8 cellular contexts compared by ENCODE assay signal in the genomic region with DNA sequence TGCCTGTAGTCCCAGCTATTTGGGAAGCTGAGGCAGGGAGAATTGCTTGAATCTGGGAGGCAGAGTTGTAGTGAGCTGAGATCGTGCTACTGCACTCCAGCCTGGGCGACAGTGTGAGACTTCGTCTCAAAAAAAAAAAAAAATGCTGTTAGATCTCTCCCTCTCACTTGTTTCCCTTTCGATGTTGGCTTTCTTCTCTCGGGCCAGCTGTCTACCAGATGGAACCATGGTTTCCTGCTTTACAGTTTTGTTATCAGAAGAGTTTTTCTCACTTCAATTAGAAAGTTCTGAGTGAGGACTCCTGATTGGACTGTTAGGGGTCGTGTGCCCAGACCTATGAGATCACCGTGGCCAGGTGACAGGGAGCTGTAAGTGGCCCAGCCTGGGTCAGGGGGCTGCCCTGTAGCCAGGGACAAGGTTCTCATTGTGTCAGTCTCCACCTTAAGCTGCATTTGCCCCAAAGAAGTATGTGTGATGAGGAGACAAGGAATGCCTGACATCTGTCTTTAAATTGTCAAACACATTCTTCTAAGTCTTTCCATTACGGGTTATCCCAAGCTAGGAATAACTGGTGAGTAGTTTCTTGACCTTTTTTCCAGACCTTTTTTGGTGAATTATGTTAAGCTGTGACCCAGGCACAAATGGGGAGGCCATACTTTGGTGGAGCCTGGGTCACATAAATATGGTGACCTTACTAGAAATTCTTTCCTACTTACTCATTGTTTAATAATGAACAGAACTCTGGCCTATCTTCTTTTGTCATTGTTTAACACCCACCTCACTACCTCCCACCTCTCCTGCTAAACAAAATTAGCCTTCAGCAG. TPM values are rescaled to one million over a fixed set of nuclear protein-coding genes. Genes with fewer than 3 reads are reported as not detected.
A peak's percentile ranks its signal among the peaks of the same experiment; 100 is the strongest.
DNase-seq lines count a peak whose midpoint lies in the region; ATAC-seq and TF ChIP-seq lines count a peak whose summit lies in the region.

No MANE protein-coding gene starts in this region.

- TF ChIP-seq POLR2A in heart left ventricle (IDR thresholded peaks at IDR 0.05) = no peak

- H3K27me3 ChIP-seq in heart left ventricle (no peaks in the 10 kb centered on the region), upper lobe of right lung (no peaks in the 10 kb centered on the region)

- H3K27ac ChIP-seq in heart left ventricle (peak overlapping the region in 7 of 12 donors; percentile 26 to 69 (median 43)), upper lobe of right lung (no peak overlapping the region)

- H3K9me3 ChIP-seq in heart left ventricle (no peaks in the 10 kb centered on the region), upper lobe of right lung (no peaks in the 10 kb centered on the region)

- ATAC-seq in GM19023 (IDR thresholded peaks at IDR 0.05; ENCODE audit: unreplicated experiment) (peak; percentile 85), HG02970 (IDR thresholded peaks at IDR 0.05; ENCODE audit: low FRiP score, unreplicated experiment) (peak; percentile 59), heart left ventricle (peak in 3 of 4 donors; percentile 45 to 73 (median 70)), upper lobe of right lung (peak; percentile 27)

- peak; percentile 13 to 18 for DNase-seq in activated CD4-positive, alpha-beta T cell treated with anti-CD3 and anti-CD28 coated beads for 4 hours
- DNase-seq in heart left ventricle (peak in 1 of 5 donors; percentile 34), upper lobe of right lung (no peak), NOMO-1 treated with DMSO at 0.1 percent for 48 hours (lab: John Stamatoyannopoulos, UW; ENCODE audit: unreplicated experiment) (no peak), COLO668 (lab: John Stamatoyannopoulos, UW; ENCODE audit: unreplicated experiment) (no peak), KBM-7 (no peak)

- 56 to 67% (median 63%) methylated on average over 8 of the region's 8 CpGs for WGBS in heart left ventricle, 4 donors

- TF ChIP-seq CTCF in heart left ventricle (IDR thresholded peaks at IDR 0.05) = no peak
- no peak for TF ChIP-seq CTCF in upper lobe of right lung (IDR thresholded peaks at IDR 0.05)

- H3K4me3 ChIP-seq in heart left ventricle (no peak overlapping the region), upper lobe of right lung (no peak overlapping the region)

- H3K4me1 ChIP-seq in heart left ventricle = peaks cover 0 to 26% (median 11%) of the 10 kb centered on the region in 12 donors
- H3K4me1 ChIP-seq in upper lobe of right lung = no peaks in the 10 kb centered on the region

- intact Hi-C loops in heart left ventricle (cut with DNase I) = no loop called here
- intact Hi-C loops in upper lobe of right lung (cut with DNase I) = no loop called here

- in situ Hi-C loops in KBM-7 (cut with MboI; ENCODE audit: low pct_unique_long_range_greater_than_20kb, low sequenced_read_pairs) = no loop called here

- H3K36me3 ChIP-seq in heart left ventricle (peaks cover 0 to 14% (median 0%) of the 10 kb centered on the region in 9 donors), upper lobe of right lung (no peaks in the 10 kb centered on the region)

RNA-seq across cellular contexts. Expression of a gene that starts 25.2 kb away (rescaled TPM):
- total RNA-seq in heart left ventricle = 10 to 100 TPM; 25.4 to 38.6 (median 28.3) TPM
- 10 to 100 TPM; 30.0 to 59.5 TPM for polyA plus RNA-seq in heart left ventricle
- 29.9 TPM for total RNA-seq in upper lobe of right lung

RNA-seq across cellular contexts. Expression of a gene that starts 32.3 kb away (rescaled TPM):
- total RNA-seq in heart left ventricle (1,000 to 10,000 TPM; 1,009 to 1,685 (median 1,364) TPM), upper lobe of right lung (1,699 TPM)
- polyA plus RNA-seq in heart left ventricle = 1,000 to 10,000 TPM; 1,143 to 4,065 TPM

RNA-seq across cellular contexts. Expression of a gene that starts 32.7 kb away (rescaled TPM):
- total RNA-seq in heart left ventricle (1 to 10 TPM; 1.8 to 5.4 (median 2.6) TPM), upper lobe of right lung (4.6 TPM)
- 1 to 10 TPM in 1 of 2 donors, under 1 TPM in 1; 0.53 to 4.7 TPM for polyA plus RNA-seq in heart left ventricle

Comparison
In these comparisons a context has a peak if more than half of its experiments do, and no peak if none do; other contexts are left out.
1. ATAC-seq: peak in every context shown above with its lines; median percentile 85 in GM19023; 70 in heart left ventricle; 59 in HG02970; 27 in upper lobe of right lung.
2. DNase-seq: peak in activated CD4-positive, alpha-beta T cell treated with anti-CD3 and anti-CD28 coated beads for 4 hours (2 of 2); none in upper lobe of right lung (single experiment), NOMO-1 treated with DMSO at 0.1 percent for 48 hours (single experiment), COLO668 (single experiment) and KBM-7 (single experiment).